1 cellular context compared by ENCODE assay signal in the genomic region with DNA sequence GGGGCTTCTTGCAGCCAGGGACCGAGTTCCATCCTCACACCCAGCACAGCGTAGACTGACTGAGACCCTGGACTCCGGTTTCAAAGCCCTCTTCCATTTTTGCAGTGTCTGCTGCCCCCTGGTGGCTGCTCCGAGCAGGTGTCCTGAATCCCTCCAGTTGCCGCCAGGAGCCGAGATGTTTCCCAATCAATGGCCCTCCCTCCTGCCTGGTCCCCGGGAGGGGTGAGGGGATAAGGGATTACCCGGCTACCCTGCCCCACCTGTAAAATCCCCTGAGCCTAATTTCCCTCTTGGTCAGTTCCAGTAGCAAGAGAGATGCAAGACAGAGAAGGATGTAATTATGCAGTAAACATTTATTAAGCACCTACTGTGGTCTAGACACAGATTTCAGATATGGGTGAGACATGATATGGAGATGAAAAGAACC.
TF ChIP-seq lines count a peak whose summit lies in the region.

No MANE protein-coding gene starts in this region.

TF ChIP-seq in GM23338, 12 proteins besides CTCF, POLR2A, EP300 and RAD21 (continued from another document):
- TF ChIP-seq ZNF331 (CRISPR knock-in tag; IDR thresholded peaks at IDR 0.05; ENCODE audit: low read depth) (no peak), EZH2 (IDR thresholded peaks at IDR 0.05; ENCODE audit: low read depth, unreplicated experiment) (no peak), JUNB (IDR thresholded peaks at IDR 0.05; ENCODE audit: unreplicated experiment) (no peak)
- TF ChIP-seq, protein P1, sequence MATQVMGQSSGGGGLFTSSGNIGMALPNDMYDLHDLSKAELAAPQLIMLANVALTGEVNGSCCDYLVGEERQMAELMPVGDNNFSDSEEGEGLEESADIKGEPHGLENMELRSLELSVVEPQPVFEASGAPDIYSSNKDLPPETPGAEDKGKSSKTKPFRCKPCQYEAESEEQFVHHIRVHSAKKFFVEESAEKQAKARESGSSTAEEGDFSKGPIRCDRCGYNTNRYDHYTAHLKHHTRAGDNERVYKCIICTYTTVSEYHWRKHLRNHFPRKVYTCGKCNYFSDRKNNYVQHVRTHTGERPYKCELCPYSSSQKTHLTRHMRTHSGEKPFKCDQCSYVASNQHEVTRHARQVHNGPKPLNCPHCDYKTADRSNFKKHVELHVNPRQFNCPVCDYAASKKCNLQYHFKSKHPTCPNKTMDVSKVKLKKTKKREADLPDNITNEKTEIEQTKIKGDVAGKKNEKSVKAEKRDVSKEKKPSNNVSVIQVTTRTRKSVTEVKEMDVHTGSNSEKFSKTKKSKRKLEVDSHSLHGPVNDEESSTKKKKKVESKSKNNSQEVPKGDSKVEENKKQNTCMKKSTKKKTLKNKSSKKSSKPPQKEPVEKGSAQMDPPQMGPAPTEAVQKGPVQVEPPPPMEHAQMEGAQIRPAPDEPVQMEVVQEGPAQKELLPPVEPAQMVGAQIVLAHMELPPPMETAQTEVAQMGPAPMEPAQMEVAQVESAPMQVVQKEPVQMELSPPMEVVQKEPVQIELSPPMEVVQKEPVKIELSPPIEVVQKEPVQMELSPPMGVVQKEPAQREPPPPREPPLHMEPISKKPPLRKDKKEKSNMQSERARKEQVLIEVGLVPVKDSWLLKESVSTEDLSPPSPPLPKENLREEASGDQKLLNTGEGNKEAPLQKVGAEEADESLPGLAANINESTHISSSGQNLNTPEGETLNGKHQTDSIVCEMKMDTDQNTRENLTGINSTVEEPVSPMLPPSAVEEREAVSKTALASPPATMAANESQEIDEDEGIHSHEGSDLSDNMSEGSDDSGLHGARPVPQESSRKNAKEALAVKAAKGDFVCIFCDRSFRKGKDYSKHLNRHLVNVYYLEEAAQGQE (IDR thresholded peaks at IDR 0.05; ENCODE audit: unreplicated experiment): no peak
